Comparison of ENCODE assay signal across 23 cellular contexts in genomic region chr10:34587002-34587740, GRCh38.
"Had no signal": no experiment of that assay in that cellular context is flagged by ENCODE, and none has a peak within 500 bp of the region (broad histone marks: within the 10 kb centered on the region; RNA-seq: fewer than 3 reads in every experiment).

No MANE protein-coding gene starts in this region.

- H3K4me1 Mint-ChIP-seq: activated B cell treated with CpG ODN at 0.5 μM for 24 hours; activated naive CD4-positive, alpha-beta T cell treated with anti-CD3 and anti-CD28 coated beads, Interleukin-2, amount 50 U/mL, for 24 hours; memory B cell; natural killer cell had no signal

- H3K27ac ChIP-seq: body of pancreas, hepatocyte, left lung, right atrium auricular region, skin epidermis, transverse colon had no signal

- H3K27me3 Mint-ChIP-seq: activated B cell treated with CpG ODN at 0.5 μM for 24 hours; activated CD8-positive, alpha-beta T cell treated with anti-CD3 and anti-CD28 coated beads for 36 hours; memory B cell; progenitor cell of endocrine pancreas had no signal

- H3K27ac Mint-ChIP-seq: activated B cell treated with CpG ODN at 0.5 μM for 24 hours; activated CD8-positive, alpha-beta T cell treated with anti-CD3 and anti-CD28 coated beads for 36 hours; activated naive CD4-positive, alpha-beta T cell treated with anti-CD3 and anti-CD28 coated beads, Interleukin-2, amount 50 U/mL, for 24 hours; effector memory CD8-positive, alpha-beta T cell; memory B cell; natural killer cell; progenitor cell of endocrine pancreas had no signal

- H3K36me3 Mint-ChIP-seq: activated naive CD4-positive, alpha-beta T cell treated with anti-CD3 and anti-CD28 coated beads, Interleukin-2, amount 50 U/mL, for 24 hours; memory B cell; natural killer cell had no signal

- H3K36me3 ChIP-seq: left lung, right atrium auricular region, transverse colon had no signal

- DNase-seq: activated B cell treated with CpG ODN at 0.5 μM for 24 hours; activated CD4-positive, alpha-beta T cell treated with anti-CD3 and anti-CD28 coated beads for 48 hours; activated CD8-positive, alpha-beta T cell treated with anti-CD3 and anti-CD28 coated beads for 36 hours; activated effector memory CD4-positive, alpha-beta T cell treated with anti-CD3 and anti-CD28 coated beads, Interleukin-2, amount 50 U/mL, for 16 hours; activated T-cell treated with anti-CD3 and anti-CD28 coated beads, Interleukin-2, amount 50 U/mL, for 4 hours; amniotic stem cell; body of pancreas; dermis blood vessel endothelial cell; effector memory CD8-positive, alpha-beta T cell; left lung; natural killer cell; occipital lobe; stimulated activated CD4-positive, alpha-beta T cell treated with anti-CD3 and anti-CD28 coated beads, Interleukin-15, amount 100 ng/mL, for 24 hours; stimulated activated CD4-positive, alpha-beta T cell treated with anti-CD3 and anti-CD28 coated beads, Interleukin-4, amount 100 ng/mL, for 1 hour; stimulated activated naive CD4-positive, alpha-beta T cell; T-helper 2 cell; transverse colon had no signal

- ATAC-seq: activated CD8-positive, alpha-beta T cell treated with anti-CD3 and anti-CD28 coated beads for 36 hours; activated T-cell treated with anti-CD3 and anti-CD28 coated beads, Interleukin-2, amount 50 U/mL, for 4 hours; body of pancreas; effector memory CD8-positive, alpha-beta T cell; left lung; natural killer cell had no signal

- H3K9me3 ChIP-seq: body of pancreas, left lung, right atrium auricular region, transverse colon had no signal

- H3K9me3 Mint-ChIP-seq: activated B cell treated with CpG ODN at 0.5 μM for 24 hours; activated CD8-positive, alpha-beta T cell treated with anti-CD3 and anti-CD28 coated beads for 36 hours; activated naive CD4-positive, alpha-beta T cell treated with anti-CD3 and anti-CD28 coated beads, Interleukin-2, amount 50 U/mL, for 24 hours; activated T-cell treated with anti-CD3 and anti-CD28 coated beads, Interleukin-2, amount 50 U/mL, for 4 hours; memory B cell; natural killer cell had no signal

- H3K4me3 ChIP-seq: body of pancreas, hepatocyte, left lung, right atrium auricular region, skin epidermis, transverse colon had no signal

- H3K27me3 ChIP-seq: body of pancreas, hepatocyte, left lung, right atrium auricular region, transverse colon had no signal

- H3K4me3 Mint-ChIP-seq: activated B cell treated with CpG ODN at 0.5 μM for 24 hours; activated CD8-positive, alpha-beta T cell treated with anti-CD3 and anti-CD28 coated beads for 36 hours; activated naive CD4-positive, alpha-beta T cell treated with anti-CD3 and anti-CD28 coated beads, Interleukin-2, amount 50 U/mL, for 24 hours; activated T-cell treated with anti-CD3 and anti-CD28 coated beads, Interleukin-2, amount 50 U/mL, for 4 hours; effector memory CD8-positive, alpha-beta T cell; memory B cell; natural killer cell had no signal
